8 cellular contexts compared by ENCODE assay signal in genomic region chr5:59587489-59588337, GRCh38.
DNase-seq lines count a peak whose midpoint lies in the region; ATAC-seq and TF ChIP-seq lines count a peak whose summit lies in the region.

No MANE protein-coding gene starts in this region.

- H3K9me3 Mint-ChIP-seq in CD4-positive, alpha-beta T cell: no peaks in the 10 kb centered on the region

- H3K27me3 ChIP-seq in sigmoid colon: no peaks in the 10 kb centered on the region
- H3K27me3 ChIP-seq in CD4-positive, alpha-beta T cell (ENCODE audit: control insufficient read depth, insufficient read depth, low read length): no peaks in the 10 kb centered on the region

- intact Hi-C loops in sigmoid colon (cut with DNase I): no loop called here
- intact Hi-C loops in CD4-positive, alpha-beta T cell (cut with DNase I, micrococcal nuclease): no loop called here

- H3K4me1 ChIP-seq in sigmoid colon: peaks cover 0 to 62% (median 40%) of the 10 kb centered on the region in 4 donors

- 6 to 23% methylated on average over 17 of the region's 17 CpGs for WGBS in sigmoid colon, 2 donors

- no peaks in the 10 kb centered on the region for H3K36me3 Mint-ChIP-seq in CD4-positive, alpha-beta T cell (ENCODE audit: low read depth)

- POLR2A ChIA-PET in CD4-positive, alpha-beta T cell (lab: Charles Lee): no interaction called here

- H3K4me3 Mint-ChIP-seq in CD4-positive, alpha-beta T cell: no peak overlapping the region

- no peak for TF ChIP-seq POLR2A in sigmoid colon (IDR thresholded peaks at IDR 0.05)

- no peaks in the 10 kb centered on the region for H3K36me3 ChIP-seq in sigmoid colon

- DNase-seq in COLO829 (ENCODE audit: low spot score): peak; percentile 9
- DNase-seq in NCI-H1436 (lab: John Stamatoyannopoulos, UW): peak; percentile 71
- DNase-seq in astrocyte of the spinal cord (ENCODE audit: low read depth, low spot score): peak; percentile 87
- DNase-seq in iPS DF 19.7 (ENCODE audit: low read depth, low spot score): peak; percentile 61
- peak; percentile 65 for DNase-seq in sigmoid colon
- no peak for DNase-seq in GM20000 (ENCODE audit: low spot score)
- DNase-seq in CD4-positive, alpha-beta T cell: no peak

- no peak for TF ChIP-seq EP300 in sigmoid colon (IDR thresholded peaks at IDR 0.05)

- in situ Hi-C loops in astrocyte of the spinal cord (cut with HindIII; ENCODE audit: low sequenced_read_pairs): no loop called here

- no peaks in the 10 kb centered on the region for H3K4me1 Mint-ChIP-seq in CD4-positive, alpha-beta T cell (ENCODE audit: low read depth)

- no peaks in the 10 kb centered on the region for H3K9me3 ChIP-seq in sigmoid colon
- no peaks in the 10 kb centered on the region for H3K9me3 ChIP-seq in CD4-positive, alpha-beta T cell (ENCODE audit: control insufficient read depth, low read length)

- H3K27ac ChIP-seq in sigmoid colon: peak overlapping the region in 1 of 4 donors; percentile 44
- no peak overlapping the region for H3K27ac ChIP-seq in CD4-positive, alpha-beta T cell (ENCODE audit: low read depth, low read length)

- H3K4me3 ChIP-seq in astrocyte of the spinal cord (ENCODE audit: low read depth, low read length) (peak overlapping the region; percentile 37), sigmoid colon (peak overlapping the region in 3 of 4 donors; percentile 22 to 26 (median 25))

- H3K27ac Mint-ChIP-seq in CD4-positive, alpha-beta T cell: no peak overlapping the region

- ATAC-seq in activated CD4-positive, CD25-positive, alpha-beta regulatory T cell treated with anti-CD3 and anti-CD28 coated beads, Interleukin-2, amount 50 U/mL, for 24 hours: no peak
- no peak for ATAC-seq in CD4-positive, alpha-beta T cell (ENCODE audit: poor library complexity)

- peak; percentile 52 for TF ChIP-seq CTCF in astrocyte of the spinal cord (IDR thresholded peaks at IDR 0.05; ENCODE audit: low read depth, low read length)
- TF ChIP-seq CTCF in sigmoid colon (IDR thresholded peaks at IDR 0.05): no peak
- TF ChIP-seq CTCF in GM20000 (IDR thresholded peaks at IDR 0.05; ENCODE audit: extremely low read depth, missing control alignments): no peak
- TF ChIP-seq CTCF in CD4-positive, alpha-beta T cell (IDR thresholded peaks at IDR 0.05): no peak

- peaks cover 22% of the 10 kb centered on the region for H3K27me3 Mint-ChIP-seq in CD4-positive, alpha-beta T cell

- CTCF ChIA-PET in CD4-positive, alpha-beta T cell (lab: Charles Lee): no interaction called here

Comparison
In these comparisons a context has a peak if more than half of its experiments do, and no peak if none do; other contexts are left out.
1. DNase-seq: peak in COLO829 (single experiment), NCI-H1436 (single experiment), astrocyte of the spinal cord (single experiment), iPS DF 19.7 (single experiment) and sigmoid colon (single experiment); none in GM20000 (single experiment) and CD4-positive, alpha-beta T cell (0 of 10).